In the genomic region with DNA sequence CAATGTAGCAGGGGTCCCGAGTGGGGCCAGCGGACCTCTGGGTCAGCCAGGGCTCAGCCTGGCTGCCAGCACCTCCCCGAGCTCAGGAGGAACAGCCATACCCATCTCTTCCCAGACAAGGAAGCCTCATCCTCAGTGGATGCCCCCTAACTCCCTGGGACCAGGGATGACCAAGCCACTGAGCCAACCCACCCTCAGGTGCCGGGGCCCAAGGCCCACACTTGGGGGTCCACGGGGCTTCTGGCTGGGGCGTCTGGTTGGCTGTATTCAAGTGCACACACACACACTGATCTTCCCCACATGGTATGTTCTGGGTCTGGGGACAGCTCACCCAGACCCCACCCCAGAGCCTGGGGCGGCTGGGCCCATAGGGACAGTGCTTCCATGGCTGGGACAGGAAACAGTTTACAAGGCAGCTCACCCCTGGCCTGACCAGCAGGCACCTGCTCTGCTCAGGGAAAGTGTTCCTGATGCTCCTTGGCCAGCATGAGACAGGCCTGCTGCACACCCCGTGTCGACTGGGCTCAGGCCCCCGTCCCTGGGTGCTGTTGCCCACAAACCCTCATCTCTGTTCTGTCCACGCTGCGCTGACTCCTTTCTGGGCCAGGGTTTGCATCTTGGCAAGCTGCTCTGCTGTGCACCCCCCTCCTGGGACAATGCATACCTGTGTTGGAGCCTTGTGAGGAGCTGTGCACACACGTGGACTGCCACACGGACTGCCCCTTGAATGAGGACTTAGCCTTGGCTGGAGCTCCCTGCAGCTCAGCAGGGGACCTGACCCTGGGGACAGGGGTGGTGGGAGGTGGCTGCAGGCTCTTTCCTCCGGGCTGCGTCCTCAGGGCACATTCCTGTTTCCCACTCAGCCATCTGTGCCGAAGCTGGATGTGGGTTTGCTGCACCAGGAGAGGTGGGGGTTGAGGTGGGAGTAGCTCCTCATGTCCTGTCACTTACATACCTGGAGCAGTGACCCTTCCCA, we compare ENCODE assay signal across 1 cellular context.
TF ChIP-seq lines count a peak whose summit lies in the region.

No MANE protein-coding gene starts in this region.

TF ChIP-seq in GM23338, 12 proteins besides CTCF, POLR2A, EP300 and RAD21:
- no peak for TF ChIP-seq ZNF331 (CRISPR knock-in tag; IDR thresholded peaks at IDR 0.05; ENCODE audit: low read depth)
- no peak for TF ChIP-seq POLR2AphosphoS5 (IDR thresholded peaks at IDR 0.05; ENCODE audit: low read depth)
- TF ChIP-seq ETS1 (IDR thresholded peaks at IDR 0.05) = no peak
- TF ChIP-seq EZH2phosphoT487 (IDR thresholded peaks at IDR 0.05; ENCODE audit: unreplicated experiment) = no peak
- no peak for TF ChIP-seq ZNF462 (CRISPR knock-in tag; IDR thresholded peaks at IDR 0.05)
